Comparison of ENCODE assay signal across 16 cellular contexts in genomic region chr1:178706467-178706866, GRCh38. TPM values are rescaled to one million over a fixed set of nuclear protein-coding genes. Genes with fewer than 3 reads are reported as not detected.
DNase-seq lines count a peak whose midpoint lies in the region; ATAC-seq and TF ChIP-seq lines count a peak whose summit lies in the region.
"Had no signal": no experiment of that assay in that cellular context is flagged by ENCODE, and none has a peak within 500 bp of the region (broad histone marks: within the 10 kb centered on the region; RNA-seq: fewer than 3 reads in every experiment).

No MANE protein-coding gene starts in this region.

- H3K36me3 Mint-ChIP-seq in MCF 10A (ENCODE audit: insufficient read depth, unreplicated experiment), result no peaks in the 10 kb centered on the region
- H3K36me3 Mint-ChIP-seq: neural progenitor cell had no signal

- BruUV-seq in MCF 10A (replicated peaks; lab: Mats Ljungman, UMichigan), result no TSS peak
- no TSS peak for BruUV-seq in mammary epithelial cell (replicated peaks; lab: Mats Ljungman, UMichigan)

- no peak overlapping the region for H3K4me3 ChIP-seq in breast epithelium
- no peak overlapping the region for H3K4me3 ChIP-seq in mammary epithelial cell (replicated peaks in 1 of 3; ENCODE audit: insufficient read depth in 1 of 3, low read depth in 2 of 3, low read length in 3 of 3)
- H3K4me3 ChIP-seq in testis, result no peak overlapping the region
- H3K4me3 ChIP-seq in tibial artery, result no peak overlapping the region
- H3K4me3 ChIP-seq: neural progenitor cell, Peyer's patch had no signal

- no peak overlapping the region for H3K4me2 ChIP-seq in mammary epithelial cell (ENCODE audit: insufficient read depth, low read depth, low read length)
- H3K4me2 ChIP-seq: neural progenitor cell had no signal

- peaks cover 25% of the 10 kb centered on the region for H3K4me1 Mint-ChIP-seq in MCF 10A (ENCODE audit: insufficient read depth, unreplicated experiment)

- no peaks in the 10 kb centered on the region for H3K9me3 Mint-ChIP-seq in MCF 10A (ENCODE audit: unreplicated experiment)
- H3K9me3 Mint-ChIP-seq: H9, neural progenitor cell had no signal

- no peaks in the 10 kb centered on the region for H4K20me1 ChIP-seq in mammary epithelial cell (ENCODE audit: insufficient read depth, low read length)

- CTCF ChIA-PET in MCF 10A (lab: Yijun Ruan, JAX), result interaction anchor here (0.6 to 0.7 kb wide), 3 partner anchors 14 to 1275 kb away, joined by 3 read pairs; no protein-coding TSS in a partner anchor
- CTCF ChIA-PET in mammary epithelial cell (lab: Charles Lee; ENCODE audit: low non-redundant PET), result no interaction called here

- H3K27me3 ChIP-seq in breast epithelium (no peaks in the 10 kb centered on the region), mammary epithelial cell (ENCODE audit: insufficient read depth, low read length) (no peaks in the 10 kb centered on the region), testis (no peaks in the 10 kb centered on the region), tibial artery (no peaks in the 10 kb centered on the region)
- H3K27me3 ChIP-seq: neural progenitor cell, Peyer's patch had no signal

- WGBS in mammary epithelial cell (ENCODE audit: low coverage, missing lambda C conversion rate), result 15% methylated on average over 2 of the region's 2 CpGs
- 63 to 65% methylated on average over 2 of the region's 2 CpGs for WGBS in testis, 2 donors

- H3K4me1 ChIP-seq in breast epithelium (no peaks in the 10 kb centered on the region), mammary epithelial cell (ENCODE audit: insufficient read depth, low read length) (peaks cover 13% of the 10 kb centered on the region), testis (no peaks in the 10 kb centered on the region), tibial artery (no peaks in the 10 kb centered on the region)
- H3K4me1 ChIP-seq: Peyer's patch had no signal

- no peak overlapping the region for H3K27ac Mint-ChIP-seq in MCF 10A (ENCODE audit: low read depth, unreplicated experiment)
- H3K27ac Mint-ChIP-seq: H9, neural progenitor cell had no signal

- ATAC-seq in GM21515 (IDR thresholded peaks at IDR 0.05; ENCODE audit: unreplicated experiment) (no peak), GM18505 (IDR thresholded peaks at IDR 0.05; ENCODE audit: unreplicated experiment) (no peak)

- H3K9ac ChIP-seq in mammary epithelial cell (ENCODE audit: insufficient read depth, low read length), result no peak overlapping the region
- H3K9ac ChIP-seq: neural progenitor cell had no signal

- H3K27ac ChIP-seq in breast epithelium (no peak overlapping the region), mammary epithelial cell (ENCODE audit: insufficient read depth, low read depth, low read length) (no peak overlapping the region), testis (no peak overlapping the region), tibial artery (no peak overlapping the region)
- H3K27ac ChIP-seq: neural progenitor cell, Peyer's patch had no signal

- H2AFZ ChIP-seq in mammary epithelial cell (ENCODE audit: low read depth, low read length), result peak overlapping the region; percentile 17
- H2AFZ ChIP-seq: neural progenitor cell had no signal

- intact Hi-C loops in MCF 10A (cut with micrococcal nuclease) (no loop called here), breast epithelium (cut with DNase I; ENCODE audit: low total_unique reads) (no loop called here), mammary epithelial cell (cut with micrococcal nuclease) (no loop called here), testis (cut with DNase I; ENCODE audit: low total_unique reads) (no loop called here), tibial artery (cut with DNase I; ENCODE audit: low total_unique reads) (no loop called here)

- no peaks in the 10 kb centered on the region for H3K79me2 ChIP-seq in mammary epithelial cell (ENCODE audit: insufficient read depth, low read length)

- no peaks in the 10 kb centered on the region for H3K36me3 ChIP-seq in breast epithelium
- H3K36me3 ChIP-seq in mammary epithelial cell (ENCODE audit: insufficient read depth, low read length), result no peaks in the 10 kb centered on the region
- no peaks in the 10 kb centered on the region for H3K36me3 ChIP-seq in testis (ENCODE audit: low read depth, missing control alignments)
- no peaks in the 10 kb centered on the region for H3K36me3 ChIP-seq in tibial artery
- H3K36me3 ChIP-seq: neural progenitor cell, Peyer's patch had no signal

- H3K4me3 Mint-ChIP-seq in MCF 10A (ENCODE audit: unreplicated experiment), result no peak overlapping the region
- H3K4me3 Mint-ChIP-seq: H9, neural progenitor cell had no signal

- in situ Hi-C loops in mammary epithelial cell (cut with MboI; ENCODE audit: low sequenced_read_pairs in 2 of 2), result no loop called here

- TF ChIP-seq CTCF in MCF 10A (IDR thresholded peaks at IDR 0.05; ENCODE audit: unreplicated experiment) (no peak), breast epithelium (IDR thresholded peaks at IDR 0.05) (no peak), mammary epithelial cell (conservative IDR thresholded peaks at IDR 0.05 in 1 of 2, IDR thresholded peaks at IDR 0.05 in 1 of 2; ENCODE audit: extremely low read depth in 1 of 2, insufficient read depth in 1 of 2, low read depth in 1 of 2, low read length in 2 of 2) (no peak), testis (IDR thresholded peaks at IDR 0.05) (no peak), tibial artery (IDR thresholded peaks at IDR 0.05) (no peak)

- dilution Hi-C loops in mammary epithelial cell (cut with HindIII; ENCODE audit: low sequenced_read_pairs), result no loop called here

- DNase-seq in MCF 10A (ENCODE audit: unreplicated experiment) (peak; percentile 70), breast epithelium (ENCODE audit: low spot score in 2 of 2) (no peak), mammary epithelial cell (peak; percentile 45), iris pigment epithelial cell (ENCODE audit: low read depth) (peak; percentile 90), testis (peak; percentile 41), tibial artery (no peak)
- DNase-seq: 8988T; activated CD4-positive, alpha-beta T cell treated with anti-CD3 and anti-CD28 coated beads for 4 hours; activated T-cell treated with anti-CD3 and anti-CD28 coated beads, Interleukin-2, amount 50 U/mL, for 48 hours; Calu3; H9; Peyer's patch; stimulated activated CD4-positive, alpha-beta T cell treated with anti-CD3 and anti-CD28 coated beads, Interleukin-12 subunit alpha, Interleukin-12 subunit beta, amount 100 ng/mL, for 4 hours had no signal

- no peaks in the 10 kb centered on the region for H3K9me3 ChIP-seq in breast epithelium
- H3K9me3 ChIP-seq in mammary epithelial cell (replicated peaks; ENCODE audit: insufficient read depth, low read length), result no peaks in the 10 kb centered on the region
- H3K9me3 ChIP-seq in testis, result no peaks in the 10 kb centered on the region
- H3K9me3 ChIP-seq in tibial artery, result no peaks in the 10 kb centered on the region
- H3K9me3 ChIP-seq: Peyer's patch had no signal

- POLR2A ChIA-PET in MCF 10A (lab: Yijun Ruan, JAX), result interaction anchor here (0.9 to 5.0 kb wide), 4 partner anchors 11 to 169 kb away, joined by 3 to 29 read pairs (median 5); partner anchors contain the start of gene RALGPS2

- TF ChIP-seq POLR2A in breast epithelium (IDR thresholded peaks at IDR 0.05) (no peak), testis (IDR thresholded peaks at IDR 0.05) (no peak), GM18505 (IDR thresholded peaks at IDR 0.05; ENCODE audit: borderline replicate concordance, extremely low read depth, insufficient read depth, insufficient read length) (no peak)

- no peaks in the 10 kb centered on the region for H3K27me3 Mint-ChIP-seq in MCF 10A (ENCODE audit: insufficient read depth, unreplicated experiment)

RNA-seq across cellular contexts. Expression of gene RALGPS2, which starts 18.6 kb away (rescaled TPM):
- total RNA-seq in MCF 10A (2022) (13.3 and 16.0 TPM in 2 replicates), breast epithelium (10 to 100 TPM in 2 of 3 donors, 1 to 10 TPM in 1; 4.8 to 45.2 (median 43.3) TPM), mammary epithelial cell (10 to 100 TPM; 20.4 to 25.3 TPM), testis (10 to 100 TPM; 56.3 to 78.6 TPM)
- polyA plus RNA-seq in mammary epithelial cell (9.5 TPM), testis (ENCODE audit: insufficient read depth, low read depth, low replicate concordance) (224 TPM)
- polyA minus RNA-seq in mammary epithelial cell, result 108 TPM

Comparison
In these comparisons a context has a peak if more than half of its experiments do, and no peak if none do; other contexts are left out.
1. DNase-seq: peak in MCF 10A (single experiment), mammary epithelial cell (single experiment), iris pigment epithelial cell (single experiment) and testis (single experiment); none in breast epithelium (0 of 2) and tibial artery (0 of 2).